ENCODE assay signal across 8 cellular contexts in the genomic region with DNA sequence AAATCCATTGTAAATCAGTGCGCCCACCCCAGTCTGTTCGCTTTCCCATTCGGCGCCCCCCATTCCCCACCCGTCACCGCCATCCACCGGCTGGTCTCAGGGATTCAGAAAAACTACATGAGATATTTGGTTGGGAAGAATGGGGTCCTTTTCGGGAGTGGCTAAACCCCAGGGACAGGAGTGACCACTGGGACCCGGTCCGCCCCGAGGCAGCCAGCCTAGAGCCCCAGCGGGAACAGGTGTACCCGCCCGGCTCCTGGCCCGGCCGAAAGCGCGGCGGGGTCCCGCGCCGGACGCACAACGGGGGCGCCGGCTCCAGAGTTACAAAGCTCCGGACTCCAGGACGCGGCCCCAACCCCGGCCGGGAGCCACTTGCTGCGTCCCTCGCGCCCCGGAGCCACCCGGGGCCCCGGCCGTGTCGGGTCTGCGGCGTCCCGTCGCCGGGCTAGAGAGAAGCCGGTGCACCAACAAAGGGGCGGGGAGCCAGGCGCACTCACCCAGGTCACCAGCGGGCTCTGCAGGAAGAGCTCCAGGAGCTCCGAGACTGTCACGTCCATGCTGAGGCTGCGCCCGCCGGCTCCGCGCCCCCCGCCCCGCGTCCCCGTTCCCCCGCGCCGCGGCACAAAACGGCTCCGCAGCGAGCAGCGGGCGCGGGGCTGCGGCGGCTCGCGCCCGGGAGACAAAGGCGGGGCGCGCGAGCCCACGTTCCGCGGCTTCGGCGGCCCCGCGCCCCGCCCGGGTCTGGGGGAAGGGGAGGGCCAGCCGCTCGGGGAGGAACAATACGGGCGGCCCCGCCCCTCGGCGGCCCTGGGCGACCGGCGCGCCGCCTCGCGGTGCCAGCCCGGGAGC. TPM values are rescaled to one million over a fixed set of nuclear protein-coding genes. Genes with fewer than 3 reads are reported as not detected.
DNase-seq lines count a peak whose midpoint lies in the region; ATAC-seq, FAIRE-seq and TF ChIP-seq lines count a peak whose summit lies in the region.

A gene with protein sequence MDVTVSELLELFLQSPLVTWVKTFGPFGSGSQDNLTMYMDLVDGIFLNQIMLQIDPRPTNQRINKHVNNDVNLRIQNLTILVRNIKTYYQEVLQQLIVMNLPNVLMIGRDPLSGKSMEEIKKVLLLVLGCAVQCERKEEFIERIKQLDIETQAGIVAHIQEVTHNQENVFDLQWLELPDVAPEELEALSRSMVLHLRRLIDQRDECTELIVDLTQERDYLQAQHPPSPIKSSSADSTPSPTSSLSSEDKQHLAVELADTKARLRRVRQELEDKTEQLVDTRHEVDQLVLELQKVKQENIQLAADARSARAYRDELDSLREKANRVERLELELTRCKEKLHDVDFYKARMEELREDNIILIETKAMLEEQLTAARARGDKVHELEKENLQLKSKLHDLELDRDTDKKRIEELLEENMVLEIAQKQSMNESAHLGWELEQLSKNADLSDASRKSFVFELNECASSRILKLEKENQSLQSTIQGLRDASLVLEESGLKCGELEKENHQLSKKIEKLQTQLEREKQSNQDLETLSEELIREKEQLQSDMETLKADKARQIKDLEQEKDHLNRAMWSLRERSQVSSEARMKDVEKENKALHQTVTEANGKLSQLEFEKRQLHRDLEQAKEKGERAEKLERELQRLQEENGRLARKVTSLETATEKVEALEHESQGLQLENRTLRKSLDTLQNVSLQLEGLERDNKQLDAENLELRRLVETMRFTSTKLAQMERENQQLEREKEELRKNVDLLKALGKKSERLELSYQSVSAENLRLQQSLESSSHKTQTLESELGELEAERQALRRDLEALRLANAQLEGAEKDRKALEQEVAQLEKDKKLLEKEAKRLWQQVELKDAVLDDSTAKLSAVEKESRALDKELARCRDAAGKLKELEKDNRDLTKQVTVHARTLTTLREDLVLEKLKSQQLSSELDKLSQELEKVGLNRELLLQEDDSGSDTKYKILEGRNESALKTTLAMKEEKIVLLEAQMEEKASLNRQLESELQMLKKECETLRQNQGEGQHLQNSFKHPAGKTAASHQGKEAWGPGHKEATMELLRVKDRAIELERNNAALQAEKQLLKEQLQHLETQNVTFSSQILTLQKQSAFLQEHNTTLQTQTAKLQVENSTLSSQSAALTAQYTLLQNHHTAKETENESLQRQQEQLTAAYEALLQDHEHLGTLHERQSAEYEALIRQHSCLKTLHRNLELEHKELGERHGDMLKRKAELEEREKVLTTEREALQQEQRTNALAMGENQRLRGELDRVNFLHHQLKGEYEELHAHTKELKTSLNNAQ (N-terminal part only) (minus strand): TSS at position 687 of the 849 bp plus-strand sequence. CDS start 130 bp downstream, at position 557.

- no peak for DNase-seq in AG04450 (ENCODE audit: low read depth, low spot score)
- peak; percentile 55 for DNase-seq in NCI-H510A treated with DMSO at 0.1 percent for 48 hours (lab: John Stamatoyannopoulos, UW)
- peak; percentile 86 for DNase-seq in activated CD8-positive, alpha-beta memory T cell treated with anti-CD3 and anti-CD28 coated beads for 24 hours
- peak; percentile 46 for DNase-seq in endothelial cell of umbilical vein (ENCODE audit: low read depth, low spot score)
- DNase-seq in stimulated activated naive B cell treated with anti-CD40 and anti-IgM and Interleukin-4, amounts not matched to agents 10 μg/mL and 1 μg/mL and 100 μg/mL, for 72 hours, result peak; percentile 69

- TF ChIP-seq CTCF in AG04450 (IDR thresholded peaks at IDR 0.05; ENCODE audit: low read depth, low read length) (no peak), endothelial cell of umbilical vein (IDR thresholded peaks at IDR 0.05; ENCODE audit: extremely low read depth in 1 of 2, insufficient read depth in 1 of 2, low read depth in 1 of 2, low read length in 2 of 2) (no peak)

- H3K9me1 ChIP-seq in endothelial cell of umbilical vein (replicated peaks; ENCODE audit: control insufficient read depth, extremely low read depth, insufficient read depth, low read length), result no peaks in the 10 kb centered on the region

- H3K36me3 ChIP-seq in endothelial cell of umbilical vein (ENCODE audit: control insufficient read depth in 2 of 2, extremely low read depth in 1 of 2, insufficient read depth in 2 of 2, low read length in 2 of 2), result peaks cover 0 to 3% of the 10 kb centered on the region in 2 experiments
- no peaks in the 10 kb centered on the region for H3K36me3 ChIP-seq in mucosa of rectum (ENCODE audit: control insufficient read depth in 2 of 2, insufficient read depth in 2 of 2, low read length in 2 of 2)

- H3K4me3 Mint-ChIP-seq in stimulated activated naive B cell treated with anti-CD40 and anti-IgM and Interleukin-4, amounts not matched to agents 10 μg/mL and 1 μg/mL and 100 μg/mL, for 72 hours, result peak within 1 kb of the TSS; percentile 98 to 99

- H3K4me2 ChIP-seq in endothelial cell of umbilical vein (ENCODE audit: insufficient read depth, low read length), result peak within 1 kb of the TSS; percentile 70

- peak within 1 kb of the TSS; percentile 37 for H3K4me3 ChIP-seq in AG04450 (ENCODE audit: low read depth, low read length)
- H3K4me3 ChIP-seq in endothelial cell of umbilical vein (replicated peaks in 1 of 3; ENCODE audit: insufficient read depth in 1 of 3, low read depth in 1 of 3, low read length in 3 of 3), result peak within 1 kb of the TSS; percentile 57 to 76 (median 73)
- H3K4me3 ChIP-seq in mucosa of rectum (ENCODE audit: low read length in 2 of 2), result peak within 1 kb of the TSS; percentile 74 to 76

- peak within 1 kb of the TSS; percentile 99 for H3K27ac Mint-ChIP-seq in stimulated activated naive B cell treated with anti-CD40 and anti-IgM and Interleukin-4, amounts not matched to agents 10 μg/mL and 1 μg/mL and 100 μg/mL, for 72 hours

- POLR2A ChIA-PET in AG04450 (lab: Yijun Ruan, JAX), result no interaction called here
- POLR2A ChIA-PET in endothelial cell of umbilical vein (lab: Charles Lee), result interaction anchor here (0.7 kb wide), 1 partner anchor 93 kb away, joined by 3 read pairs; no protein-coding TSS in a partner anchor

- ATAC-seq in GM18873 (IDR thresholded peaks at IDR 0.05; ENCODE audit: low FRiP score, unreplicated experiment), result peak; percentile 34
- ATAC-seq in HG03135 (IDR thresholded peaks at IDR 0.05; ENCODE audit: unreplicated experiment), result peak; percentile 42
- peak; percentile 49 to 61 for ATAC-seq in stimulated activated naive B cell treated with anti-CD40 and anti-IgM and Interleukin-4, amounts not matched to agents 10 μg/mL and 1 μg/mL and 100 μg/mL, for 72 hours (replicated peaks)

- H2AFZ ChIP-seq in endothelial cell of umbilical vein (ENCODE audit: low read depth, low read length), result peak within 1 kb of the TSS; percentile 65

- H3K9ac ChIP-seq in endothelial cell of umbilical vein (replicated peaks; ENCODE audit: extremely low read depth, insufficient read depth, low read length) (peak within 1 kb of the TSS; percentile 10), mucosa of rectum (ENCODE audit: low read depth in 1 of 2, low read length in 2 of 2) (peak within 1 kb of the TSS; percentile 72 to 79)

- peaks cover 25% of the 10 kb centered on the region for H3K4me1 ChIP-seq in endothelial cell of umbilical vein (ENCODE audit: control insufficient read depth, extremely low read depth, insufficient read depth, low read length)
- H3K4me1 ChIP-seq in mucosa of rectum (ENCODE audit: control insufficient read depth in 2 of 2, insufficient read depth in 2 of 2, low read length in 2 of 2), result peaks cover 28 to 37% of the 10 kb centered on the region in 2 donors

- H3K79me2 ChIP-seq in endothelial cell of umbilical vein (ENCODE audit: control insufficient read depth, insufficient read depth, low read length), result peaks cover 4% of the 10 kb centered on the region

- H3K27ac ChIP-seq in AG04450 (ENCODE audit: low read depth, low read length) (no peak within 1 kb of the TSS), endothelial cell of umbilical vein (ENCODE audit: insufficient read depth, low read depth, low read length) (peak within 1 kb of the TSS; percentile 23), mucosa of rectum (ENCODE audit: low read depth in 2 of 2, low read length in 2 of 2) (peak within 1 kb of the TSS; percentile 73 to 81)

- BruUV-seq in endothelial cell of umbilical vein (replicated peaks; lab: Mats Ljungman, UMichigan), result no TSS peak

- no peaks in the 10 kb centered on the region for H4K20me1 ChIP-seq in endothelial cell of umbilical vein (replicated peaks; ENCODE audit: control insufficient read depth, extremely low read depth, insufficient read depth, low read length)

- H3K9me3 ChIP-seq in AG04450 (ENCODE audit: control insufficient read depth, insufficient read depth, low read length) (no peaks in the 10 kb centered on the region; the same call in 1 of the 2 replicates), endothelial cell of umbilical vein (replicated peaks; ENCODE audit: control insufficient read depth, insufficient read depth, low read length) (no peaks in the 10 kb centered on the region), mucosa of rectum (ENCODE audit: control insufficient read depth in 2 of 2, low read length in 2 of 2) (no peaks in the 10 kb centered on the region)

- intact Hi-C loops in endothelial cell of umbilical vein (cut with micrococcal nuclease), result loop anchor here (1.0 to 10.0 kb wide), 3 partner anchors 62 to 353 kb away; a partner anchor contains a TSS

- no peak for FAIRE-seq in endothelial cell of umbilical vein (lab: Jason Lieb, UNC)

- CTCF ChIA-PET in AG04450 (lab: Charles Lee) (interaction anchor here (5.7 kb wide), 1 partner anchor 93 kb away, joined by 92 read pairs; no protein-coding TSS in a partner anchor), endothelial cell of umbilical vein (lab: Charles Lee) (interaction anchor here (0.8 to 10.5 kb wide), 16 partner anchors 13 to 240 kb away, joined by 3 to 196 read pairs (median 5); no protein-coding TSS in a partner anchor)

- TF ChIP-seq POLR2A in endothelial cell of umbilical vein (IDR thresholded peaks at IDR 0.05; ENCODE audit: low read depth, low read length), result peak; percentile 43

- peaks cover 32 to 59% of the 10 kb centered on the region in 2 donors for H3K4me1 Mint-ChIP-seq in stimulated activated naive B cell treated with anti-CD40 and anti-IgM and Interleukin-4, amounts not matched to agents 10 μg/mL and 1 μg/mL and 100 μg/mL, for 72 hours

- H3K27me3 ChIP-seq in AG04450 (ENCODE audit: control insufficient read depth, insufficient read depth, low read length), result peaks cover 26% of the 10 kb centered on the region
- no peaks in the 10 kb centered on the region for H3K27me3 ChIP-seq in endothelial cell of umbilical vein (ENCODE audit: control insufficient read depth in 2 of 2, insufficient read depth in 2 of 2, low read length in 2 of 2)
- H3K27me3 ChIP-seq in mucosa of rectum (ENCODE audit: control insufficient read depth in 2 of 2, insufficient read depth in 2 of 2, low read length in 2 of 2), result no peaks in the 10 kb centered on the region

- no peaks in the 10 kb centered on the region for H3K9me3 Mint-ChIP-seq in stimulated activated naive B cell treated with anti-CD40 and anti-IgM and Interleukin-4, amounts not matched to agents 10 μg/mL and 1 μg/mL and 100 μg/mL, for 72 hours

- H3K27me3 Mint-ChIP-seq in stimulated activated naive B cell treated with anti-CD40 and anti-IgM and Interleukin-4, amounts not matched to agents 10 μg/mL and 1 μg/mL and 100 μg/mL, for 72 hours, result no peaks in the 10 kb centered on the region

- H3K36me3 Mint-ChIP-seq in stimulated activated naive B cell treated with anti-CD40 and anti-IgM and Interleukin-4, amounts not matched to agents 10 μg/mL and 1 μg/mL and 100 μg/mL, for 72 hours, result peaks cover 27 to 35% of the 10 kb centered on the region in 2 donors

- dilution Hi-C loops in endothelial cell of umbilical vein (cut with MboI; ENCODE audit: extremely low pct_ligation_motif_present, low sequenced_read_pairs), result no loop called here

RNA-seq across cellular contexts. Expression of the gene that starts here (rescaled TPM):
- polyA plus RNA-seq in AG04450 (2011; rRNA removed) (0.01 TPM in 1 of 2 replicates, not detected in the other), endothelial cell of umbilical vein (11.2 and 11.4 TPM in 2 replicates)
- polyA minus RNA-seq in AG04450 (2011; rRNA and poly(A)+ RNA removed), result 0.51 TPM in 1 of 2 replicates, not detected in the other
- 29.6 and 52.1 TPM in 2 replicates for total RNA-seq in endothelial cell of umbilical vein
- 10.1 and 12.1 TPM in 2 replicates for polyA plus RNA-seq in endothelial cell of umbilical vein (2011; cell fraction: cytosol; rRNA removed)
- 37.8 and 42.5 TPM in 2 replicates for polyA plus RNA-seq in endothelial cell of umbilical vein (2011; cell fraction: nucleus; rRNA removed)
- 11.1 and 12.5 TPM in 2 replicates for polyA plus RNA-seq in endothelial cell of umbilical vein (2012)
- 33.4 and 44.5 TPM in 2 replicates for polyA minus RNA-seq in endothelial cell of umbilical vein
- 7.9 TPM for polyA minus RNA-seq in endothelial cell of umbilical vein (2011; cell fraction: cytosol; rRNA and poly(A)+ RNA removed)
- polyA minus RNA-seq in endothelial cell of umbilical vein (2011; cell fraction: nucleus; rRNA and poly(A)+ RNA removed), result 40.9 and 45.2 TPM in 2 replicates

Comparison
In these comparisons a context has a peak if more than half of its experiments do, and no peak if none do; other contexts are left out.
1. RNA of the gene that starts here (polyA plus RNA-seq): 10.1 to 42.5 TPM in endothelial cell of umbilical vein; 0.01 TPM in AG04450; every median in the first group is over 10 times any median in the second.
2. Peak in every context shown above with its lines, with median percentiles within 50 percentile points of each other: H3K4me3 ChIP-seq and ATAC-seq.